Comparison of ENCODE assay signal across 14 cellular contexts in genomic region chr18:77762632-77763031, GRCh38.
"Had no signal": no experiment of that assay in that cellular context is flagged by ENCODE, and none has a peak within 500 bp of the region (broad histone marks: within the 10 kb centered on the region; RNA-seq: fewer than 3 reads in every experiment).

No MANE protein-coding gene starts in this region.

- H3K9me3 Mint-ChIP-seq: activated CD8-positive, alpha-beta T cell treated with anti-CD3 and anti-CD28 coated beads for 36 hours; activated naive CD8-positive, alpha-beta T cell treated with anti-CD3 and anti-CD28 coated beads, Interleukin-2, amount 50 U/mL, for 24 hours; natural killer cell had no signal

- H3K4me3 ChIP-seq: ascending aorta, left lung, suprapubic skin, upper lobe of right lung had no signal

- H3K27me3 ChIP-seq: ascending aorta, suprapubic skin, upper lobe of right lung had no signal

- H3K9me3 ChIP-seq: ascending aorta, left lung, suprapubic skin, upper lobe of right lung had no signal

- DNase-seq: activated CD8-positive, alpha-beta memory T cell treated with anti-CD3 and anti-CD28 coated beads, Interleukin-2, amount 50 U/mL, for 48 hours; activated CD8-positive, alpha-beta T cell treated with anti-CD3 and anti-CD28 coated beads for 36 hours; activated naive CD4-positive, alpha-beta T cell treated with Interleukin-2 at 50 U/mL for 16 hours; activated naive CD8-positive, alpha-beta T cell treated with anti-CD3 and anti-CD28 coated beads, Interleukin-2, amount 50 U/mL, for 24 hours; foreskin melanocyte; head of caudate nucleus; left lung; natural killer cell; stimulated activated CD4-positive, alpha-beta T cell treated with anti-CD3 and anti-CD28 coated beads, Interleukin-2, amount 100 ng/mL, for 48 hours; stimulated activated naive CD4-positive, alpha-beta T cell treated with Interleukin-2 at 50 U/mL for 16 hours; T-helper 9 cell; upper lobe of right lung had no signal

- H3K4me1 ChIP-seq: ascending aorta, suprapubic skin, upper lobe of right lung had no signal

- H3K27ac ChIP-seq: ascending aorta, left lung, suprapubic skin, upper lobe of right lung had no signal

- H3K4me3 Mint-ChIP-seq: activated CD8-positive, alpha-beta T cell treated with anti-CD3 and anti-CD28 coated beads for 36 hours; activated naive CD8-positive, alpha-beta T cell treated with anti-CD3 and anti-CD28 coated beads, Interleukin-2, amount 50 U/mL, for 24 hours; natural killer cell had no signal

- H3K27ac Mint-ChIP-seq: activated CD8-positive, alpha-beta T cell treated with anti-CD3 and anti-CD28 coated beads for 36 hours; activated naive CD8-positive, alpha-beta T cell treated with anti-CD3 and anti-CD28 coated beads, Interleukin-2, amount 50 U/mL, for 24 hours; natural killer cell had no signal

- H3K4me1 Mint-ChIP-seq: activated naive CD8-positive, alpha-beta T cell treated with anti-CD3 and anti-CD28 coated beads, Interleukin-2, amount 50 U/mL, for 24 hours; natural killer cell had no signal

- H3K36me3 Mint-ChIP-seq: natural killer cell had no signal

- H3K36me3 ChIP-seq: ascending aorta, left lung, suprapubic skin, upper lobe of right lung had no signal
